18 cellular contexts compared by ENCODE assay signal in genomic region chr16:83351846-83352245, GRCh38.
"Had no signal": no experiment of that assay in that cellular context is flagged by ENCODE, and none has a peak within 500 bp of the region (broad histone marks: within the 10 kb centered on the region; RNA-seq: fewer than 3 reads in every experiment).

No MANE protein-coding gene starts in this region.

- H3K9me3 Mint-ChIP-seq: activated naive CD4-positive, alpha-beta T cell treated with anti-CD3 and anti-CD28 coated beads, Interleukin-2, amount 50 U/mL, for 72 hours; activated T-cell treated with anti-CD3 and anti-CD28 coated beads, Interleukin-2, amount 50 U/mL, for 4 hours had no signal

- H3K4me3 ChIP-seq: breast epithelium, lung, suprapubic skin, upper lobe of left lung had no signal

- H3K4me3 Mint-ChIP-seq: activated T-cell treated with anti-CD3 and anti-CD28 coated beads, Interleukin-2, amount 50 U/mL, for 4 hours; naive thymus-derived CD8-positive, alpha-beta T cell had no signal

- H3K4me1 ChIP-seq: breast epithelium, suprapubic skin, upper lobe of left lung had no signal

- H3K9me3 ChIP-seq: breast epithelium, neutrophil, suprapubic skin, upper lobe of left lung had no signal

- H3K27ac ChIP-seq: breast epithelium, neutrophil, suprapubic skin, upper lobe of left lung had no signal

- ATAC-seq: activated naive CD4-positive, alpha-beta T cell treated with anti-CD3 and anti-CD28 coated beads, Interleukin-2, amount 50 U/mL, for 72 hours; activated T-cell treated with anti-CD3 and anti-CD28 coated beads, Interleukin-2, amount 50 U/mL, for 4 hours; left cardiac atrium; naive thymus-derived CD8-positive, alpha-beta T cell; right cardiac atrium; SK-N-SH treated with all-trans-retinoic acid at 6 μM for 48 hours had no signal

- H3K27me3 ChIP-seq: breast epithelium, neutrophil, suprapubic skin, upper lobe of left lung had no signal

- DNase-seq: activated CD4-positive, alpha-beta T cell treated with anti-CD3 and anti-CD28 coated beads, Interleukin-2, amount 50 U/mL, for 4 hours; activated effector memory CD4-positive, alpha-beta T cell treated with anti-CD3 and anti-CD28 coated beads, Interleukin-2, amount 50 U/mL, for 16 hours; activated T-cell treated with anti-CD3 and anti-CD28 coated beads, Interleukin-2, amount 50 U/mL, for 4 hours; amygdala; hippocampal formation; left cardiac atrium; naive thymus-derived CD8-positive, alpha-beta T cell; right cardiac atrium; stimulated activated CD4-positive, alpha-beta T cell treated with anti-CD3 and anti-CD28 coated beads, Interleukin-2, amount 100 ng/mL, for 24 hours; stimulated activated naive CD4-positive, alpha-beta T cell treated with Interleukin-2 at 50 U/mL for 16 hours; T-helper 2 cell; upper lobe of left lung had no signal

- H3K27ac Mint-ChIP-seq: activated naive CD4-positive, alpha-beta T cell treated with anti-CD3 and anti-CD28 coated beads, Interleukin-2, amount 50 U/mL, for 72 hours; naive thymus-derived CD8-positive, alpha-beta T cell had no signal

- H3K36me3 Mint-ChIP-seq: activated naive CD4-positive, alpha-beta T cell treated with anti-CD3 and anti-CD28 coated beads, Interleukin-2, amount 50 U/mL, for 72 hours; naive thymus-derived CD8-positive, alpha-beta T cell had no signal

- H3K4me1 Mint-ChIP-seq: naive thymus-derived CD8-positive, alpha-beta T cell had no signal

- H3K36me3 ChIP-seq: breast epithelium, neutrophil, suprapubic skin, upper lobe of left lung had no signal
